In genomic region chr7:103148131-103148993, GRCh38 we compare ENCODE assay signal across 1 cellular context.
A peak's percentile ranks its signal among the peaks of the same experiment; 100 is the strongest.
TF ChIP-seq lines count a peak whose summit lies in the region.

No MANE protein-coding gene starts in this region.

TF ChIP-seq in K562, 482 proteins besides CTCF, POLR2A, EP300 and RAD21 (continued from another document):
- TF ChIP-seq GTF2B (IDR thresholded peaks at IDR 0.05; ENCODE audit: extremely low read depth, insufficient read length) (no peak), ETS1 (conservative IDR thresholded peaks at IDR 0.05; ENCODE audit: control insufficient read depth, low read depth, low read length) (no peak), BDP1 (IDR thresholded peaks at IDR 0.05; ENCODE audit: insufficient read depth, insufficient read length) (no peak), NBN (IDR thresholded peaks at IDR 0.05; ENCODE audit: low read depth) (peak; percentile 21; the same call in 1 of the 2 replicates), NONO (IDR thresholded peaks at IDR 0.05; ENCODE audit: low read depth in 2 of 2, low read length in 1 of 2) (no peak), FOXO4 (CRISPR knock-in tag; IDR thresholded peaks at IDR 0.05) (no peak), MAFG (tag; conservative IDR thresholded peaks at IDR 0.05) (no peak), FOS (IDR thresholded peaks at IDR 0.05; ENCODE audit: extremely low read depth, insufficient read length) (no peak), PBX2 (CRISPR knock-in tag; IDR thresholded peaks at IDR 0.05; ENCODE audit: low read depth) (peak; percentile 38; the same call in 1 of the 2 replicates), PBX2 (tag; conservative IDR thresholded peaks at IDR 0.05; ENCODE audit: low read depth) (no peak), BCLAF1 (IDR thresholded peaks at IDR 0.05; ENCODE audit: borderline replicate concordance in 1 of 2, control insufficient read depth in 1 of 2, low read depth in 2 of 2, low read length in 1 of 2) (0 out of 4 replicates have a peak, but pooled peaks of 1 of the 2 experiments have one; percentile 22), SAFB2 (IDR thresholded peaks at IDR 0.05; ENCODE audit: borderline replicate concordance, low read depth, low read length, severe bottlenecking) (no peak), ZNF12 (CRISPR knock-in tag; IDR thresholded peaks at IDR 0.05) (0 out of 2 replicates have a peak, but pooled peaks have one; percentile 11), SMARCE1 (IDR thresholded peaks at IDR 0.05) (0 out of 2 replicates have a peak, but pooled peaks have one; percentile 28), KDM1A (IDR thresholded peaks at IDR 0.05) (peak; percentile 61 to 62; a peak in 2 of 4 replicates), E2F1 (CRISPR knock-in tag; IDR thresholded peaks at IDR 0.05) (no peak), ARID1B (IDR thresholded peaks at IDR 0.05) (peak; percentile 29; the same call in 1 of the 2 replicates), NKRF (IDR thresholded peaks at IDR 0.05; ENCODE audit: borderline replicate concordance) (0 out of 2 replicates have a peak, but pooled peaks have one; percentile 28), ZEB2 (IDR thresholded peaks at IDR 0.05) (no peak), PATZ1 (CRISPR knock-in tag; IDR thresholded peaks at IDR 0.05; ENCODE audit: borderline replicate concordance) (0 out of 2 replicates have a peak, but pooled peaks have one; percentile 13), HEY1 (CRISPR knock-in tag; IDR thresholded peaks at IDR 0.05; ENCODE audit: borderline replicate concordance) (0 out of 2 replicates have a peak, but pooled peaks have one; percentile 62), ZNF830 (CRISPR knock-in tag; IDR thresholded peaks at IDR 0.05) (no peak), MEIS2 (IDR thresholded peaks at IDR 0.05; ENCODE audit: partially characterized antibody) (peak; percentile 47), ZNF354B (CRISPR knock-in tag; IDR thresholded peaks at IDR 0.05) (no peak), CBX8 (IDR thresholded peaks at IDR 0.05; ENCODE audit: borderline replicate concordance, extremely low read depth, low read depth, low read length, poor library complexity, severe bottlenecking) (no peak), GATA2 (CRISPR knock-in tag; IDR thresholded peaks at IDR 0.05) (peak; percentile 67), CEBPG (CRISPR knock-in tag; IDR thresholded peaks at IDR 0.05) (no peak), CEBPG (tag; conservative IDR thresholded peaks at IDR 0.05 in 1 of 2, IDR thresholded peaks at IDR 0.05 in 1 of 2) (peak; percentile 31 to 57; a peak in 1 of 4 replicates), MTF1 (CRISPR knock-in tag; IDR thresholded peaks at IDR 0.05; ENCODE audit: borderline replicate concordance) (no peak), MYC (IDR thresholded peaks at IDR 0.05; ENCODE audit: low read depth, low read length) (no peak; the same call in 1 of the 2 replicates), MYC (CRISPR knock-in tag; IDR thresholded peaks at IDR 0.05; ENCODE audit: borderline replicate concordance, low read depth) (peak; percentile 24; the same call in 1 of the 2 replicates), SNRNP70 (optimal IDR thresholded peaks at IDR 0.05; ENCODE audit: low read depth, low read length) (no peak), ZNF134 (CRISPR knock-in tag; conservative IDR thresholded peaks at IDR 0.05) (0 out of 2 replicates have a peak, but pooled peaks have one; percentile 31), FOXJ2 (tag; IDR thresholded peaks at IDR 0.05) (peak; percentile 16; the same call in 1 of the 2 replicates), LCOR (CRISPR knock-in tag; IDR thresholded peaks at IDR 0.05) (peak; percentile 38; the same call in 1 of the 2 replicates), HNRNPLL (IDR thresholded peaks at IDR 0.05; ENCODE audit: low read depth, low read length, poor library complexity, severe bottlenecking) (no peak), PKNOX1 (IDR thresholded peaks at IDR 0.05) (peak; percentile 91; the same call in 1 of the 2 replicates), PHTF2 (CRISPR knock-in tag; IDR thresholded peaks at IDR 0.05) (no peak), TGIF2 (CRISPR knock-in tag; IDR thresholded peaks at IDR 0.05) (no peak), DPF2 (IDR thresholded peaks at IDR 0.05) (no peak; the same call in 1 of the 2 replicates), MBD2 (IDR thresholded peaks at IDR 0.05; ENCODE audit: borderline replicate concordance, low read depth) (no peak), HDAC1 (IDR thresholded peaks at IDR 0.05) (peak in 1 of 2 experiments; percentile 51; a peak in 1 of 4 replicates), ZNF584 (CRISPR knock-in tag; IDR thresholded peaks at IDR 0.05; ENCODE audit: low read depth) (no peak), MCM7 (IDR thresholded peaks at IDR 0.05) (0 out of 4 replicates have a peak, but pooled peaks of 1 of the 2 experiments have one; percentile 65), NFATC3 (IDR thresholded peaks at IDR 0.05) (0 out of 2 replicates have a peak, but pooled peaks have one; percentile 22), ZNF143 (CRISPR knock-in tag; IDR thresholded peaks at IDR 0.05) (no peak), HDGF (IDR thresholded peaks at IDR 0.05) (peak; percentile 50; the same call in 1 of the 2 replicates), SIX5 (IDR thresholded peaks at IDR 0.05; ENCODE audit: borderline replicate concordance in 1 of 2, insufficient read depth in 1 of 2, low read depth in 1 of 2, low read length in 2 of 2) (no peak), LEF1 (IDR thresholded peaks at IDR 0.05) (no peak), FOXK2 (conservative IDR thresholded peaks at IDR 0.05 in 1 of 2, IDR thresholded peaks at IDR 0.05 in 1 of 2; ENCODE audit: low read depth in 2 of 2) (peak in 1 of 2 experiments; percentile 19; a peak in 1 of 4 replicates), HNRNPH1 (optimal IDR thresholded peaks at IDR 0.05; ENCODE audit: low read depth, low read length) (no peak)
